16 cellular contexts compared by ENCODE assay signal in the genomic region with DNA sequence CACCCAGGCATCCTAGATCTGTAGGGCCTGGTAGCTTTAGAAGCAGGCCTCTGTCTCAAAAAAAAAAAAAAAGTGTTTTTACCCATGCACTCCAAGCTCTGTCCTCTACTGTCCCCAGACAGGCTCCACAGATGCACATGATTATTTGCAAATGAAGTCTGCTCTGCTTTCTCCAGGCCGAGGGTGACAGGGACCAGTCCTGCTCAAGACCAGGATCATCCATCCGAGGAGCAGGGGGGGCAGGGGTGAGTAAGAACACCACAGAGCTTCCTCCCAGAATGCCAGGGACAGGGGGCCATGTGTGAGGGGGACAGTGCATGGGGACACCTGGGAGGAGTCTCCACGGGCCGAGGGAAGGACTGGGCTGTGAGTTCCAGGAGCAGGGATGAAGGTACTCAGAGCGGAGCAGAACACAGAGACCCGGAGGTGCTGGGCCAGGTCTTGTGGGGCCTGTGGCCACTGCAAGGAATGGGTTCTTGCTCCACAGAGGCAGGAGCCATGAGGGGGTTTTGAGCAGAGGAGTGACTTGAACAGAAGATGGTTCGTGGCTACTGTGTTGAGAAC. TPM values are rescaled to one million over a fixed set of nuclear protein-coding genes. Genes with fewer than 3 reads are reported as not detected.
DNase-seq lines count a peak whose midpoint lies in the region; ATAC-seq and TF ChIP-seq lines count a peak whose summit lies in the region.
"Had no signal": no experiment of that assay in that cellular context is flagged by ENCODE, and none has a peak within 500 bp of the region (broad histone marks: within the 10 kb centered on the region; RNA-seq: fewer than 3 reads in every experiment).

No MANE protein-coding gene starts in this region.

- DNase-seq in SK-N-SH (peak; percentile 61), GM23338 (ENCODE audit: low spot score) (no peak), left lobe of liver (ENCODE audit: low spot score) (peak; percentile 31), cerebellar cortex (ENCODE audit: low spot score) (no peak), GM03348 (ENCODE audit: low spot score) (no peak), NCI-H2171 (lab: John Stamatoyannopoulos, UW) (no peak)
- DNase-seq: 8988T; AML-193; C1 segment of cervical spinal cord; CD4-positive, alpha-beta T cell; HCEC 1CT; HFFc6 had no signal

- no peak overlapping the region for H3K4me3 ChIP-seq in SK-N-SH (ENCODE audit: low read depth in 2 of 2, low read length in 1 of 2)
- no peak overlapping the region for H3K4me3 ChIP-seq in GM23338
- H3K4me3 ChIP-seq: K562 had no signal

- H3K79me2 ChIP-seq in SK-N-SH (ENCODE audit: insufficient read depth): no peaks in the 10 kb centered on the region
- no peaks in the 10 kb centered on the region for H3K79me2 ChIP-seq in GM23338 (replicated peaks; ENCODE audit: insufficient read depth)

- H3K4me3 Mint-ChIP-seq in GM23338: no peak overlapping the region; the same call in 2 of the 3 replicates
- H3K4me3 Mint-ChIP-seq: CD4-positive, alpha-beta T cell; HFFc6 had no signal

- H3K27me3 ChIP-seq in SK-N-SH (ENCODE audit: insufficient read depth) (no peaks in the 10 kb centered on the region; the same call in 1 of the 2 replicates), GM23338 (ENCODE audit: insufficient read depth) (no peaks in the 10 kb centered on the region)

- no peak overlapping the region for H3K4me2 ChIP-seq in SK-N-SH
- no peak overlapping the region for H3K4me2 ChIP-seq in GM23338

- peak; percentile 8; the same call in 1 of the 2 replicates for TF ChIP-seq RAD21 in SK-N-SH (IDR thresholded peaks at IDR 0.05; ENCODE audit: low read length)

- POLR2A ChIA-PET in SK-N-SH (lab: Yijun Ruan, JAX): interaction anchor here (1.5 kb wide), 1 partner anchor 11 kb away, joined by 5 read pairs; no protein-coding TSS in a partner anchor

- no peaks in the 10 kb centered on the region for H3K36me3 Mint-ChIP-seq in GM23338 (ENCODE audit: low read depth)

- no peak overlapping the region for H2AFZ ChIP-seq in SK-N-SH (ENCODE audit: low read depth)
- no peak overlapping the region for H2AFZ ChIP-seq in GM23338

- H3K9me3 ChIP-seq in SK-N-SH: no peaks in the 10 kb centered on the region

- H3K27me3 Mint-ChIP-seq in GM23338 (ENCODE audit: insufficient read depth, low read depth, poor library complexity): peaks cover 2% of the 10 kb centered on the region

- 32% methylated on average over 7 of the region's 7 CpGs for WGBS in SK-N-SH (ENCODE audit: low lambda C conversion rate)

- H3K4me1 Mint-ChIP-seq in GM23338: peaks cover 43% of the 10 kb centered on the region

- H3K9me3 Mint-ChIP-seq in GM23338: no peaks in the 10 kb centered on the region; the same call in 1 of the 3 replicates
- H3K9me3 Mint-ChIP-seq: CD4-positive, alpha-beta T cell; HFFc6 had no signal

- H3F3A ChIP-seq in SK-N-SH (replicated peaks; ENCODE audit: insufficient read depth) (no peaks in the 10 kb centered on the region), GM23338 (replicated peaks; ENCODE audit: low read depth) (no peaks in the 10 kb centered on the region)

- CTCF ChIA-PET in SK-N-SH (lab: Yijun Ruan, JAX): no interaction called here

- H4K20me1 ChIP-seq in SK-N-SH (ENCODE audit: insufficient read depth) (no peaks in the 10 kb centered on the region), GM23338 (replicated peaks; ENCODE audit: insufficient read depth) (no peaks in the 10 kb centered on the region)

- H3K36me3 ChIP-seq in SK-N-SH (replicated peaks in 1 of 2; ENCODE audit: control insufficient read depth in 1 of 2, insufficient read depth in 2 of 2, low read length in 1 of 2): no peaks in the 10 kb centered on the region
- H3K36me3 ChIP-seq in GM23338 (ENCODE audit: insufficient read depth): no peaks in the 10 kb centered on the region

- peak overlapping the region; percentile 29; the same call in 1 of the 2 replicates for H3K27ac Mint-ChIP-seq in GM23338
- H3K27ac Mint-ChIP-seq: CD4-positive, alpha-beta T cell; HFFc6 had no signal

- H3K9ac ChIP-seq in SK-N-SH: no peak overlapping the region

- H3K9me2 ChIP-seq in SK-N-SH: no peaks in the 10 kb centered on the region
- no peaks in the 10 kb centered on the region for H3K9me2 ChIP-seq in GM23338 (ENCODE audit: insufficient read depth)

- no peak for TF ChIP-seq EP300 in SK-N-SH (IDR thresholded peaks at IDR 0.05; ENCODE audit: borderline replicate concordance in 1 of 2, low read depth in 1 of 2, low read length in 1 of 2)

- TF ChIP-seq CTCF in SK-N-SH (IDR thresholded peaks at IDR 0.05): no peak
- TF ChIP-seq CTCF in GM23338 (conservative IDR thresholded peaks at IDR 0.05; ENCODE audit: low read depth in 2 of 2): no peak

- ATAC-seq in SK-N-SH treated with all-trans-retinoic acid at 6 μM for 48 hours (no peak), GM23338 (no peak), left lobe of liver (no peak)
- ATAC-seq: K562 had no signal

- H3K4me1 ChIP-seq in SK-N-SH (ENCODE audit: control insufficient read depth in 1 of 2, insufficient read depth in 2 of 2, low read depth in 1 of 2, low read length in 1 of 2) (peaks cover 0 to 16% of the 10 kb centered on the region in 2 experiments; a peak in 1 of 4 replicates), GM23338 (ENCODE audit: insufficient read depth) (peaks cover 15% of the 10 kb centered on the region)

- H3K27ac ChIP-seq in SK-N-SH (ENCODE audit: low read depth in 2 of 2, low read length in 1 of 2) (no peak overlapping the region; a peak in 1 of 4 replicates), GM23338 (ENCODE audit: low read depth) (no peak overlapping the region)
- H3K27ac ChIP-seq: HL-60 had no signal

TF ChIP-seq in SK-N-SH, 30 proteins besides CTCF, POLR2A, EP300 and RAD21 (continues in another document):
- TF ChIP-seq EZH2phosphoT487 (IDR thresholded peaks at IDR 0.05; ENCODE audit: borderline replicate concordance, low read depth): no peak
- no peak for TF ChIP-seq GATA2 (CRISPR knock-in tag; IDR thresholded peaks at IDR 0.05)
- no peak for TF ChIP-seq NFIC (IDR thresholded peaks at IDR 0.05; ENCODE audit: borderline replicate concordance)
- no peak for TF ChIP-seq FOXM1 (IDR thresholded peaks at IDR 0.05; ENCODE audit: low read depth)
- TF ChIP-seq NRF1 (IDR thresholded peaks at IDR 0.05; ENCODE audit: low read depth, low read length): no peak
- TF ChIP-seq RXRA (IDR thresholded peaks at IDR 0.05; ENCODE audit: borderline replicate concordance, low read depth): no peak
- TF ChIP-seq SMC3 (IDR thresholded peaks at IDR 0.05; ENCODE audit: low read depth, low read length): no peak

TF ChIP-seq in SK-N-SH treated with all-trans-retinoic acid at 6 μM for 48 hours, 23 proteins besides CTCF, POLR2A, EP300 and RAD21 (continues in another document):
- TF ChIP-seq, protein P1, sequence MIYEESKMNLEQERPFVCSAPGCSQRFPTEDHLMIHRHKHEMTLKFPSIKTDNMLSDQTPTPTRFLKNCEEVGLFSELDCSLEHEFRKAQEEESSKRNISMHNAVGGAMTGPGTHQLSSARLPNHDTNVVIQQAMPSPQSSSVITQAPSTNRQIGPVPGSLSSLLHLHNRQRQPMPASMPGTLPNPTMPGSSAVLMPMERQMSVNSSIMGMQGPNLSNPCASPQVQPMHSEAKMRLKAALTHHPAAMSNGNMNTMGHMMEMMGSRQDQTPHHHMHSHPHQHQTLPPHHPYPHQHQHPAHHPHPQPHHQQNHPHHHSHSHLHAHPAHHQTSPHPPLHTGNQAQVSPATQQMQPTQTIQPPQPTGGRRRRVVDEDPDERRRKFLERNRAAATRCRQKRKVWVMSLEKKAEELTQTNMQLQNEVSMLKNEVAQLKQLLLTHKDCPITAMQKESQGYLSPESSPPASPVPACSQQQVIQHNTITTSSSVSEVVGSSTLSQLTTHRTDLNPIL (CRISPR knock-in tag; IDR thresholded peaks at IDR 0.05; ENCODE audit: low read depth): no peak
- no peak for TF ChIP-seq ARNTL (CRISPR knock-in tag; IDR thresholded peaks at IDR 0.05; ENCODE audit: borderline replicate concordance, low read depth)
- no peak for TF ChIP-seq ZNF70 (CRISPR knock-in tag; IDR thresholded peaks at IDR 0.05)

TF ChIP-seq in GM23338, 12 proteins besides CTCF, POLR2A, EP300 and RAD21:
- TF ChIP-seq ZNF114 (CRISPR knock-in tag; IDR thresholded peaks at IDR 0.05) (no peak), EZH2phosphoT487 (IDR thresholded peaks at IDR 0.05; ENCODE audit: unreplicated experiment) (no peak), JUNB (IDR thresholded peaks at IDR 0.05; ENCODE audit: unreplicated experiment) (no peak), STAT1 (IDR thresholded peaks at IDR 0.05; ENCODE audit: unreplicated experiment) (no peak)
- TF ChIP-seq, protein P2, sequence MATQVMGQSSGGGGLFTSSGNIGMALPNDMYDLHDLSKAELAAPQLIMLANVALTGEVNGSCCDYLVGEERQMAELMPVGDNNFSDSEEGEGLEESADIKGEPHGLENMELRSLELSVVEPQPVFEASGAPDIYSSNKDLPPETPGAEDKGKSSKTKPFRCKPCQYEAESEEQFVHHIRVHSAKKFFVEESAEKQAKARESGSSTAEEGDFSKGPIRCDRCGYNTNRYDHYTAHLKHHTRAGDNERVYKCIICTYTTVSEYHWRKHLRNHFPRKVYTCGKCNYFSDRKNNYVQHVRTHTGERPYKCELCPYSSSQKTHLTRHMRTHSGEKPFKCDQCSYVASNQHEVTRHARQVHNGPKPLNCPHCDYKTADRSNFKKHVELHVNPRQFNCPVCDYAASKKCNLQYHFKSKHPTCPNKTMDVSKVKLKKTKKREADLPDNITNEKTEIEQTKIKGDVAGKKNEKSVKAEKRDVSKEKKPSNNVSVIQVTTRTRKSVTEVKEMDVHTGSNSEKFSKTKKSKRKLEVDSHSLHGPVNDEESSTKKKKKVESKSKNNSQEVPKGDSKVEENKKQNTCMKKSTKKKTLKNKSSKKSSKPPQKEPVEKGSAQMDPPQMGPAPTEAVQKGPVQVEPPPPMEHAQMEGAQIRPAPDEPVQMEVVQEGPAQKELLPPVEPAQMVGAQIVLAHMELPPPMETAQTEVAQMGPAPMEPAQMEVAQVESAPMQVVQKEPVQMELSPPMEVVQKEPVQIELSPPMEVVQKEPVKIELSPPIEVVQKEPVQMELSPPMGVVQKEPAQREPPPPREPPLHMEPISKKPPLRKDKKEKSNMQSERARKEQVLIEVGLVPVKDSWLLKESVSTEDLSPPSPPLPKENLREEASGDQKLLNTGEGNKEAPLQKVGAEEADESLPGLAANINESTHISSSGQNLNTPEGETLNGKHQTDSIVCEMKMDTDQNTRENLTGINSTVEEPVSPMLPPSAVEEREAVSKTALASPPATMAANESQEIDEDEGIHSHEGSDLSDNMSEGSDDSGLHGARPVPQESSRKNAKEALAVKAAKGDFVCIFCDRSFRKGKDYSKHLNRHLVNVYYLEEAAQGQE (IDR thresholded peaks at IDR 0.05; ENCODE audit: unreplicated experiment): no peak
TF ChIP-seq in GM23338: peak in this region for 0.

RNA-seq across cellular contexts. Expression of a gene that starts 51.6 kb away (rescaled TPM):
- polyA plus RNA-seq in SK-N-SH (2012; rRNA removed) (not detected in 2 replicates), GM23338 (2016; fragmentation: Nextera tagmentation; extraction: Ambion mirVana) (0.19 and 0.21 TPM in 2 replicates)
- 0.01 TPM in 2 replicates for polyA plus RNA-seq in SK-N-SH (2012; cell fraction: cytosol; rRNA removed)
- polyA plus RNA-seq in SK-N-SH (2012; cell fraction: nucleus; rRNA removed): 0.23 and 0.32 TPM in 2 replicates
- not detected in 2 replicates for total RNA-seq in GM23338 (2014; rRNA removed; shearing (Covaris generic))
- 11.4 TPM for total RNA-seq in left lobe of liver
- total RNA-seq: H4, HFFc6, K562 had no signal
- polyA plus RNA-seq: K562 had no signal

Comparison
In these comparisons a context has a peak if more than half of its experiments do, and no peak if none do; other contexts are left out.
1. DNase-seq: peak in SK-N-SH (single experiment) and left lobe of liver (single experiment); none in GM23338 (single experiment), cerebellar cortex (single experiment), GM03348 (single experiment) and NCI-H2171 (single experiment).
2. RNA of a gene that starts 51.6 kb away (total RNA-seq): 11.4 TPM in left lobe of liver (single experiment); not detected in GM23338; every median in the first group is over 10 times any median in the second.